In genomic region chrX:20965270-20966044, GRCh38 we compare ENCODE assay signal across 30 cellular contexts.
DNase-seq lines count a peak whose midpoint lies in the region; ATAC-seq, FAIRE-seq and TF ChIP-seq lines count a peak whose summit lies in the region.
"Had no signal": no experiment of that assay in that cellular context is flagged by ENCODE, and none has a peak within 500 bp of the region (broad histone marks: within the 10 kb centered on the region; RNA-seq: fewer than 3 reads in every experiment).

No MANE protein-coding gene starts in this region.

- H3K4me1 Mint-ChIP-seq in immature natural killer cell = no peaks in the 10 kb centered on the region
- H3K4me1 Mint-ChIP-seq: activated B cell treated with CpG ODN at 0.5 μM for 24 hours; activated CD8-positive, alpha-beta memory T cell treated with anti-CD3 and anti-CD28 coated beads, Interleukin-2, amount 10 ng/mL, durations not matched to agents 7 days and 5 days; activated naive CD8-positive, alpha-beta T cell treated with anti-CD3 and anti-CD28 coated beads for 36 hours; central memory CD8-positive, alpha-beta T cell; stimulated activated naive B cell treated with anti-CD40 and anti-IgM and Interleukin-4, amounts not matched to agents 10 μg/mL and 1 μg/mL and 100 μg/mL, for 72 hours; T-cell had no signal

- H4K8ac ChIP-seq in neuronal stem cell (ENCODE audit: low read depth, low read length) = no peak overlapping the region

- H3K27ac Mint-ChIP-seq in immature natural killer cell = no peak overlapping the region
- H3K27ac Mint-ChIP-seq: activated B cell treated with CpG ODN at 0.5 μM for 24 hours; activated CD8-positive, alpha-beta memory T cell treated with anti-CD3 and anti-CD28 coated beads, Interleukin-2, amount 10 ng/mL, durations not matched to agents 7 days and 5 days; activated naive CD8-positive, alpha-beta T cell treated with anti-CD3 and anti-CD28 coated beads for 36 hours; natural killer cell treated with Interleukin-12 subunit alpha and Interleukin-12 subunit beta and Interleukin-15 and Interleukin-18, amount 100 ng/mL, for 72 hours; stimulated activated naive B cell treated with anti-CD40 and anti-IgM and Interleukin-4, amounts not matched to agents 10 μg/mL and 1 μg/mL and 100 μg/mL, for 72 hours; T-cell had no signal

- H2BK15ac ChIP-seq in neuronal stem cell (ENCODE audit: low read length) = no peak overlapping the region

- H2BK12ac ChIP-seq in neuronal stem cell (ENCODE audit: low read length) = no peak overlapping the region

- H3K27me3 ChIP-seq in bronchial epithelial cell (ENCODE audit: control insufficient read depth, insufficient read depth, low read length) (no peaks in the 10 kb centered on the region), neuronal stem cell (ENCODE audit: control insufficient read depth in 3 of 3, insufficient read depth in 3 of 3, low read depth in 1 of 3, low read length in 3 of 3) (no peaks in the 10 kb centered on the region)
- H3K27me3 ChIP-seq: ascending aorta, esophagus muscularis mucosa, SJCRH30, upper lobe of left lung had no signal

- H3K27ac ChIP-seq in neuronal stem cell (replicated peaks; ENCODE audit: low read length) = peak overlapping the region; percentile 15
- H3K27ac ChIP-seq: ascending aorta, C4-2B, esophagus muscularis mucosa, SJCRH30, skin epidermis, upper lobe of left lung had no signal

- no peak overlapping the region for H4K91ac ChIP-seq in neuronal stem cell (ENCODE audit: low read depth, low read length, poor library complexity)

- no peak overlapping the region for H3K23ac ChIP-seq in neuronal stem cell (ENCODE audit: low read depth, low read length, poor library complexity)

- DNase-seq in COR-L47 (lab: John Stamatoyannopoulos, UW) = peak; percentile 22
- no peak for DNase-seq in HTR-8/SVneo (ENCODE audit: insufficient read length, low spot score)
- DNase-seq in bronchial epithelial cell (ENCODE audit: low read depth) = peak; percentile 42
- DNase-seq in neuronal stem cell (ENCODE audit: low spot score) = no peak
- no peak for DNase-seq in immature natural killer cell
- DNase-seq in GM19239 (ENCODE audit: insufficient read length, low spot score) = no peak
- DNase-seq in occipital lobe (lab: John Stamatoyannopoulos, UW) = no peak
- DNase-seq: activated B cell treated with CpG ODN at 0.5 μM for 24 hours; activated CD8-positive, alpha-beta memory T cell treated with anti-CD3 and anti-CD28 coated beads, Interleukin-2, amount 10 ng/mL, durations not matched to agents 7 days and 5 days; activated gamma-delta T cell; activated naive CD8-positive, alpha-beta T cell treated with anti-CD3 and anti-CD28 coated beads for 36 hours; activated T-cell treated with anti-CD3 and anti-CD28 coated beads, Interleukin-2, amount 50 U/mL, for 4 hours; KBM-7; NCI-H1417 treated with DMSO at 0.1 percent for 48 hours; NCI-H2029 treated with DMSO at 0.1 percent for 48 hours; NCI-H345; NCI-H82; SJCRH30; stimulated activated naive B cell treated with anti-CD40 and anti-IgM and Interleukin-4, amounts not matched to agents 10 μg/mL and 1 μg/mL and 100 μg/mL, for 72 hours; substantia nigra; T-cell; upper lobe of left lung had no signal

- H3K79me1 ChIP-seq in neuronal stem cell (ENCODE audit: low read depth, low read length) = no peaks in the 10 kb centered on the region

- FAIRE-seq in HTR-8/SVneo (lab: Jason Lieb, UNC) (peak; percentile 23), bronchial epithelial cell (lab: Jason Lieb, UNC) (no peak), GM19239 (lab: Jason Lieb, UNC) (no peak)
- FAIRE-seq: D721Med had no signal

- no peak for TF ChIP-seq CTCF in bronchial epithelial cell (IDR thresholded peaks at IDR 0.05; ENCODE audit: insufficient read depth, low read length, severe bottlenecking)

- H2BK5ac ChIP-seq in neuronal stem cell (ENCODE audit: low read length) = no peak overlapping the region

- H3K4me3 Mint-ChIP-seq in immature natural killer cell = no peak overlapping the region
- H3K4me3 Mint-ChIP-seq: activated B cell treated with CpG ODN at 0.5 μM for 24 hours; activated CD8-positive, alpha-beta memory T cell treated with anti-CD3 and anti-CD28 coated beads, Interleukin-2, amount 10 ng/mL, durations not matched to agents 7 days and 5 days; activated naive CD8-positive, alpha-beta T cell treated with anti-CD3 and anti-CD28 coated beads for 36 hours; activated T-cell treated with anti-CD3 and anti-CD28 coated beads, Interleukin-2, amount 50 U/mL, for 4 hours; central memory CD8-positive, alpha-beta T cell; natural killer cell treated with Interleukin-12 subunit alpha and Interleukin-12 subunit beta and Interleukin-15 and Interleukin-18, amount 100 ng/mL, for 72 hours; stimulated activated naive B cell treated with anti-CD40 and anti-IgM and Interleukin-4, amounts not matched to agents 10 μg/mL and 1 μg/mL and 100 μg/mL, for 72 hours; T-cell had no signal

- H3K9me3 Mint-ChIP-seq in immature natural killer cell = peaks cover 0 to 2% (median 0%) of the 10 kb centered on the region in 6 donors
- H3K9me3 Mint-ChIP-seq: central memory CD8-positive, alpha-beta T cell had no signal

- H3K9ac ChIP-seq in neuronal stem cell (ENCODE audit: low read depth, low read length, poor library complexity) = no peak overlapping the region

- peaks cover 0 to 6% (median 0%) of the 10 kb centered on the region in 3 donors for H3K27me3 Mint-ChIP-seq in immature natural killer cell (ENCODE audit: low read depth in 3 of 3)
- H3K27me3 Mint-ChIP-seq: activated B cell treated with CpG ODN at 0.5 μM for 24 hours; activated CD8-positive, alpha-beta memory T cell treated with anti-CD3 and anti-CD28 coated beads, Interleukin-2, amount 10 ng/mL, durations not matched to agents 7 days and 5 days; activated naive CD8-positive, alpha-beta T cell treated with anti-CD3 and anti-CD28 coated beads for 36 hours; central memory CD8-positive, alpha-beta T cell; stimulated activated naive B cell treated with anti-CD40 and anti-IgM and Interleukin-4, amounts not matched to agents 10 μg/mL and 1 μg/mL and 100 μg/mL, for 72 hours had no signal

- H3K14ac ChIP-seq in neuronal stem cell (ENCODE audit: low read length) = no peak overlapping the region

- no peak overlapping the region for H2BK120ac ChIP-seq in neuronal stem cell (ENCODE audit: low read depth, low read length)

- H3K36me3 ChIP-seq in bronchial epithelial cell (ENCODE audit: control insufficient read depth, insufficient read depth, low read length) (no peaks in the 10 kb centered on the region), neuronal stem cell (replicated peaks in 1 of 2; ENCODE audit: control insufficient read depth in 2 of 2, insufficient read depth in 2 of 2, low read length in 2 of 2) (no peaks in the 10 kb centered on the region)
- H3K36me3 ChIP-seq: ascending aorta, esophagus muscularis mucosa, SJCRH30, upper lobe of left lung had no signal

- no peak overlapping the region for H2AK5ac ChIP-seq in neuronal stem cell (ENCODE audit: low read depth, low read length)

- no peak overlapping the region for H3K18ac ChIP-seq in neuronal stem cell (ENCODE audit: low read length)

- H3K36me3 Mint-ChIP-seq in immature natural killer cell = no peaks in the 10 kb centered on the region
- H3K36me3 Mint-ChIP-seq: activated CD8-positive, alpha-beta memory T cell treated with anti-CD3 and anti-CD28 coated beads, Interleukin-2, amount 10 ng/mL, durations not matched to agents 7 days and 5 days; activated naive CD8-positive, alpha-beta T cell treated with anti-CD3 and anti-CD28 coated beads for 36 hours; natural killer cell treated with Interleukin-12 subunit alpha and Interleukin-12 subunit beta and Interleukin-15 and Interleukin-18, amount 100 ng/mL, for 72 hours; stimulated activated naive B cell treated with anti-CD40 and anti-IgM and Interleukin-4, amounts not matched to agents 10 μg/mL and 1 μg/mL and 100 μg/mL, for 72 hours; T-cell had no signal

- H3K4me2 ChIP-seq in neuronal stem cell (ENCODE audit: insufficient read depth, low read length, poor library complexity, severe bottlenecking) = no peak overlapping the region

- no peaks in the 10 kb centered on the region for H3K9me3 ChIP-seq in neuronal stem cell (replicated peaks in 1 of 2; ENCODE audit: control insufficient read depth in 2 of 2, insufficient read depth in 1 of 2, low read depth in 1 of 2, low read length in 2 of 2)
- H3K9me3 ChIP-seq: ascending aorta, SJCRH30, upper lobe of left lung had no signal

- WGBS in neuronal stem cell (ENCODE audit: extremely low coverage in 2 of 2, insufficient read length in 2 of 2, insufficient replicate concordance in 1 of 2), 2 donors = no CpG with 5 or more reads among the region's 5 CpGs

- H3K4me1 ChIP-seq in neuronal stem cell (ENCODE audit: control insufficient read depth in 2 of 2, insufficient read depth in 1 of 2, low read depth in 1 of 2, low read length in 2 of 2) = peaks cover 2 to 4% of the 10 kb centered on the region in 2 donors
- H3K4me1 ChIP-seq: ascending aorta, esophagus muscularis mucosa, SJCRH30, upper lobe of left lung had no signal

- no peak overlapping the region for H3K4me3 ChIP-seq in bronchial epithelial cell (ENCODE audit: low read depth, low read length)
- no peak overlapping the region for H3K4me3 ChIP-seq in neuronal stem cell (ENCODE audit: low read length in 2 of 2)
- H3K4me3 ChIP-seq: ascending aorta, esophagus muscularis mucosa, SJCRH30, skin epidermis, upper lobe of left lung had no signal

- no peak overlapping the region for H3K4ac ChIP-seq in neuronal stem cell (ENCODE audit: low read length)

- ATAC-seq in SK-N-SH treated with all-trans-retinoic acid at 6 μM for 48 hours = no peak
- ATAC-seq: activated CD8-positive, alpha-beta memory T cell treated with anti-CD3 and anti-CD28 coated beads, Interleukin-2, amount 10 ng/mL, durations not matched to agents 7 days and 5 days; activated T-cell treated with anti-CD3 and anti-CD28 coated beads, Interleukin-2, amount 50 U/mL, for 4 hours; natural killer cell treated with Interleukin-12 subunit alpha and Interleukin-12 subunit beta and Interleukin-15 and Interleukin-18, amount 100 ng/mL, for 72 hours; stimulated activated naive B cell treated with anti-CD40 and anti-IgM and Interleukin-4, amounts not matched to agents 10 μg/mL and 1 μg/mL and 100 μg/mL, for 72 hours; T-cell had no signal

- H2AFZ ChIP-seq in neuronal stem cell (ENCODE audit: low read length) = no peak overlapping the region

TF ChIP-seq in SK-N-SH treated with all-trans-retinoic acid at 6 μM for 48 hours, 23 proteins besides CTCF, POLR2A, EP300 and RAD21 (continues in another document):
- no peak for TF ChIP-seq PPARA (CRISPR knock-in tag; IDR thresholded peaks at IDR 0.05; ENCODE audit: borderline replicate concordance)

Comparison
In these comparisons a context has a peak if more than half of its experiments do, and no peak if none do; other contexts are left out.
1. DNase-seq: peak in COR-L47 (single experiment) and bronchial epithelial cell (single experiment); none in HTR-8/SVneo (single experiment), neuronal stem cell (single experiment), immature natural killer cell (0 of 3), GM19239 (single experiment) and occipital lobe (single experiment).